ENCODE assay signal across 10 cellular contexts in the genomic region with DNA sequence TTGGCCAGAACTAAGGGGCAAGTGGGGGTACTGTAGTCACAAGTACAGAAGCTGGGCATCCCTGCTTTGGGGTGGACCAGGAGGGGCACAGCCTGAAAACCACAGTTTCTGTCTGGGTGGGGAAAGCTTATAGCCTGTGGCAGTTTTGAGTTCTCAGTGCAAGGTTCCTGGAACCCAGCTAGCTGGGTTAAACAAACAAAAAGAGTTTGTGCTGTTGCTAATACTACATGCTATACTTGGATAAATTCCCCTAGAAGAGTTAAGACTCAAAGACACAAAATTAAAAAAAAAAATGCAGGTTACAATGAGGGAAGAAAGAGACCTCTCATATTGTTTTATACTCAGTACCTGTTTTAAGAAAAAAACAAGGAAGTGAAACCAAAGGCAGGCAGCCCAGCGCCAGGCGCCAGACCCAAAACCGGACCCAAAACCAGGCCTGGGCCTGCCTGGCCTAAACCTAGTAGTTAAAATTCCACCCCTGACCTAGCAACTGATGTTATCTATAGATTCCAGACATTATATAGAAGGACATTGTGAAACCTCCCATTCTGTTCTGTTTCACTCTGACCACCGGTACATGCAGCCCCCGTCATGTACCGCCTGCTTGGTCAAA. TPM values are rescaled to one million over a fixed set of nuclear protein-coding genes. Genes with fewer than 3 reads are reported as not detected.
DNase-seq lines count a peak whose midpoint lies in the region; ATAC-seq and TF ChIP-seq lines count a peak whose summit lies in the region.
"Had no signal": no experiment of that assay in that cellular context is flagged by ENCODE, and none has a peak within 500 bp of the region (broad histone marks: within the 10 kb centered on the region; RNA-seq: fewer than 3 reads in every experiment).

No MANE protein-coding gene starts in this region.

- WGBS in heart left ventricle, 4 donors, result 73 to 95% (median 87%) methylated on average over 6 of the region's 6 CpGs

- H3K27me3 ChIP-seq in heart left ventricle (no peaks in the 10 kb centered on the region), foreskin keratinocyte (no peaks in the 10 kb centered on the region)
- H3K27me3 ChIP-seq: cardiac muscle cell had no signal

- TF ChIP-seq CTCF in heart left ventricle (IDR thresholded peaks at IDR 0.05) (no peak), foreskin keratinocyte (conservative IDR thresholded peaks at IDR 0.05) (no peak)

- H3K27ac ChIP-seq in heart left ventricle (no peak overlapping the region), foreskin keratinocyte (no peak overlapping the region)
- H3K27ac ChIP-seq: cardiac muscle cell had no signal

- no peak overlapping the region for H3K4me3 ChIP-seq in heart left ventricle
- H3K4me3 ChIP-seq: cardiac muscle cell, mucosa of descending colon had no signal

- H3K9me3 ChIP-seq in heart left ventricle, result peaks cover 0 to 16% (median 0%) of the 10 kb centered on the region in 12 donors
- H3K9me3 ChIP-seq: mucosa of descending colon had no signal

- H3K36me3 ChIP-seq in heart left ventricle, result no peaks in the 10 kb centered on the region
- H3K36me3 ChIP-seq: cardiac muscle cell had no signal

- TF ChIP-seq POLR2A in heart left ventricle (IDR thresholded peaks at IDR 0.05), result no peak

- intact Hi-C loops in heart left ventricle (cut with DNase I), result no loop called here

- in situ Hi-C loops in ACHN (cut with HindIII; ENCODE audit: low pct_ligation_motif_present, low pct_unique_long_range_greater_than_20kb, low sequenced_read_pairs), result no loop called here

- DNase-seq in islet precursor cell (peak; percentile 55), ACHN (no peak), heart left ventricle (no peak), foreskin keratinocyte (no peak)
- DNase-seq in stimulated activated CD4-positive, alpha-beta T cell treated with anti-CD3 and anti-CD28 coated beads, Interleukin-12 subunit alpha, Interleukin-12 subunit beta, amount 100 ng/mL, for 4 hours, result no peak

- ATAC-seq in GM18909 (IDR thresholded peaks at IDR 0.05; ENCODE audit: poor library complexity, unreplicated experiment) (peak; percentile 87), GM21723 (IDR thresholded peaks at IDR 0.05; ENCODE audit: unreplicated experiment) (peak; percentile 85), HG03442 (IDR thresholded peaks at IDR 0.05; ENCODE audit: unreplicated experiment) (peak; percentile 83), heart left ventricle (no peak), foreskin keratinocyte (no peak)
- ATAC-seq: mucosa of descending colon had no signal

- no peaks in the 10 kb centered on the region for H3K4me1 ChIP-seq in heart left ventricle
- no peaks in the 10 kb centered on the region for H3K4me1 ChIP-seq in foreskin keratinocyte

RNA-seq across cellular contexts. Expression of gene SLC2A9, which starts 50.8 kb away (rescaled TPM):
- total RNA-seq in heart left ventricle, result 10 to 100 TPM in 1 of 9 donors, 1 to 10 TPM in 8; 1.6 to 15.1 (median 5.9) TPM
- 1 to 10 TPM; 2.1 to 3.1 TPM for polyA plus RNA-seq in heart left ventricle
- 33.2 and 43.9 TPM in 2 replicates for total RNA-seq in foreskin keratinocyte
- polyA plus RNA-seq in foreskin keratinocyte, result 19.0 and 25.4 TPM in 2 replicates

Comparison
In these comparisons a context has a peak if more than half of its experiments do, and no peak if none do; other contexts are left out.
1. ATAC-seq: peak in GM18909 (single experiment), GM21723 (single experiment) and HG03442 (single experiment); none in heart left ventricle (0 of 4) and foreskin keratinocyte (single experiment).